In genomic region chrX:47185241-47185640, GRCh38 we compare ENCODE assay signal across 28 cellular contexts.
"Had no signal": no experiment of that assay in that cellular context is flagged by ENCODE, and none has a peak within 500 bp of the region (broad histone marks: within the 10 kb centered on the region; RNA-seq: fewer than 3 reads in every experiment).

No MANE protein-coding gene starts in this region.

- H3K9me3 Mint-ChIP-seq: memory B cell; natural killer cell; stimulated activated effector memory CD8-positive, alpha-beta T cell treated with anti-CD3 and anti-CD28 coated beads, Interleukin-12 subunit alpha, Interleukin-12 subunit beta, amount 100 ng/mL, for 72 hours had no signal

- H3K9me3 ChIP-seq: esophagus muscularis mucosa, gastroesophageal sphincter, heart left ventricle, pancreas, right lobe of liver, stomach, tibial artery, upper lobe of left lung had no signal

- DNase-seq: dermis blood vessel endothelial cell; effector memory CD4-positive, alpha-beta T cell; foreskin keratinocyte; hippocampal formation; kidney glomerular epithelial cell; left ventricle myocardium superior; natural killer cell; occipital lobe; stimulated activated CD4-positive, alpha-beta T cell treated with anti-CD3 and anti-CD28 coated beads, Interleukin-2, amount 100 ng/mL, for 24 hours; stimulated activated CD4-positive, alpha-beta T cell treated with anti-CD3 and anti-CD28 coated beads, Interleukin-4, amount 100 ng/mL, for 24 hours; stimulated activated naive CD4-positive, alpha-beta T cell treated with Interleukin-2 at 50 U/mL for 16 hours; stomach; tibial artery; upper lobe of left lung had no signal

- FAIRE-seq: endothelial cell of umbilical vein, islet of Langerhans, pancreas, urothelium cell line had no signal

- H3K27me3 Mint-ChIP-seq: memory B cell, progenitor cell of endocrine pancreas had no signal

- H3K4me3 Mint-ChIP-seq: memory B cell; natural killer cell; stimulated activated effector memory CD8-positive, alpha-beta T cell treated with anti-CD3 and anti-CD28 coated beads, Interleukin-12 subunit alpha, Interleukin-12 subunit beta, amount 100 ng/mL, for 72 hours had no signal

- H3K27ac Mint-ChIP-seq: memory B cell; progenitor cell of endocrine pancreas; stimulated activated effector memory CD8-positive, alpha-beta T cell treated with anti-CD3 and anti-CD28 coated beads, Interleukin-12 subunit alpha, Interleukin-12 subunit beta, amount 100 ng/mL, for 72 hours had no signal

- H3K4me3 ChIP-seq: coronary artery, esophagus muscularis mucosa, gastroesophageal sphincter, heart left ventricle, lung, pancreas, right lobe of liver, smooth muscle cell, stomach, tibial artery, upper lobe of left lung had no signal

- H3K4me1 Mint-ChIP-seq: natural killer cell had no signal

- ATAC-seq: foreskin keratinocyte; gastroesophageal sphincter; left ventricle myocardium superior; natural killer cell; pancreas; right lobe of liver; stimulated activated effector memory CD8-positive, alpha-beta T cell treated with anti-CD3 and anti-CD28 coated beads, Interleukin-12 subunit alpha, Interleukin-12 subunit beta, amount 100 ng/mL, for 72 hours had no signal

- H3K4me1 ChIP-seq: foreskin keratinocyte, right lobe of liver, tibial artery, upper lobe of left lung had no signal

- H3K36me3 Mint-ChIP-seq: natural killer cell had no signal

- H3K27ac ChIP-seq: coronary artery, esophagus muscularis mucosa, foreskin keratinocyte, gastroesophageal sphincter, heart left ventricle, pancreas, right lobe of liver, stomach, tibial artery, upper lobe of left lung had no signal
